Comparison of ENCODE assay signal across 19 cellular contexts in the genomic region with DNA sequence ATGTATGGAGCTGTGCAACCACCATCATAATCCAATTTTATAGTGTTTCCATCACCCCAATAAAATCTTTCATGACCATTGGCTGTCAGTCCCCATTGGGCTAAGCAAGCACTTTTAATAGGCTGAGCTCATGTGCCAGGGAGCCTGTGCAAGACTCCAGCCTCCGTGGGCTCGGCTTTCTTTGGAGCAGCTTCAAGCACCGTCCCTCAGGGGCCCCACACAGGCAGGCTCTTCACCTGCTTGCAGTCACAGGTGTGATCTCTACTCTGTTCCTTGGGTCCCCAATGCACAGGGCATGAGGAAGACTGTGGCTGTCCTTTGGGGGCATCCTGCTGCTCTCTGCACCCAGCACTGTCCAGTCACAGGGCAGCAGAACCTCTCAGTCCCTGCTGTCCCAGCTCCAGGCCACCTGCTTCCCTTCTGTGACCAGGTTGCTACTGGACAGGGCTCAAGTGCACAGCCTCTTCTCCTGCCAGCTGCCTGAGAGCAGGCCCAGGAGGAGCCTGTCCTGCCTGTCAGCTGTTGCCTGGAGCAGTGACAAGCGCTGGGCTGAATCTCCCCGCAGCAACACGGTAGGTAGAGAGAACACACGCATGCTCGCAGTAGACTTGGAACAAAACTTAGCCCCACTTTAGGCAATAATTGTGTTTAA. TPM values are rescaled to one million over a fixed set of nuclear protein-coding genes. Genes with fewer than 3 reads are reported as not detected.
DNase-seq lines count a peak whose midpoint lies in the region; ATAC-seq and TF ChIP-seq lines count a peak whose summit lies in the region.
"Had no signal": no experiment of that assay in that cellular context is flagged by ENCODE, and none has a peak within 500 bp of the region (broad histone marks: within the 10 kb centered on the region; RNA-seq: fewer than 3 reads in every experiment).

No MANE protein-coding gene starts in this region.

- no peak for TF ChIP-seq POLR2A in stomach (IDR thresholded peaks at IDR 0.05)

- H3K4me3 Mint-ChIP-seq in activated T-helper 1 cell treated with anti-CD3 and anti-CD28 coated beads, Interleukin-12 subunit alpha, Interleukin-12 subunit beta, Interleukin-2, Interleukin-4 antibody, amounts not matched to agents 30 ng/mL and 10 ng/mL and 1 ng/mL, durations not matched to agents 14 hours and 24 hours and 36 hours = no peak overlapping the region
- H3K4me3 Mint-ChIP-seq: H9 had no signal

- intact Hi-C loops in left ventricle myocardium superior (cut with micrococcal nuclease) = no loop called here
- intact Hi-C loops in stomach (cut with DNase I; ENCODE audit: low total_unique reads) = no loop called here
- intact Hi-C loops in activated T-helper 1 cell treated with anti-CD3 and anti-CD28 coated beads, Interleukin-12 subunit alpha, Interleukin-12 subunit beta, Interleukin-2, Interleukin-4 antibody, amounts not matched to agents 30 ng/mL and 10 ng/mL and 1 ng/mL, durations not matched to agents 14 hours and 24 hours and 36 hours (cut with micrococcal nuclease) = no loop called here

- H3K9me3 Mint-ChIP-seq in activated T-helper 1 cell treated with anti-CD3 and anti-CD28 coated beads, Interleukin-12 subunit alpha, Interleukin-12 subunit beta, Interleukin-2, Interleukin-4 antibody, amounts not matched to agents 30 ng/mL and 10 ng/mL and 1 ng/mL, durations not matched to agents 14 hours and 24 hours and 36 hours = no peaks in the 10 kb centered on the region
- H3K9me3 Mint-ChIP-seq: H9 had no signal

- DNase-seq in NCI-H1092 treated with DMSO at 0.1 percent for 48 hours (lab: John Stamatoyannopoulos, UW) = peak; percentile 1
- DNase-seq in NCI-H1092 (lab: John Stamatoyannopoulos, UW) = no peak
- DNase-seq in SJCRH30 = peak; percentile 29 to 59
- DNase-seq in left ventricle myocardium superior = peak; percentile 77
- peak; percentile 30 for DNase-seq in stomach
- no peak for DNase-seq in activated T-helper 1 cell treated with anti-CD3 and anti-CD28 coated beads, Interleukin-12 subunit alpha, Interleukin-12 subunit beta, Interleukin-2, Interleukin-4 antibody, amounts not matched to agents 30 ng/mL and 10 ng/mL and 1 ng/mL, durations not matched to agents 14 hours and 24 hours and 36 hours (ENCODE audit: low spot score)
- no peak for DNase-seq in DMS 273 treated with DMSO at 0.1 percent for 48 hours (lab: John Stamatoyannopoulos, UW)
- DNase-seq: activated CD8-positive, alpha-beta memory T cell treated with anti-CD3 and anti-CD28 coated beads for 24 hours; DMS153; H9; stimulated activated CD4-positive, alpha-beta T cell treated with anti-CD3 and anti-CD28 coated beads, Interleukin-4, amount 100 ng/mL, for 24 hours; SW 1271 had no signal

- no peak for TF ChIP-seq EP300 in stomach (IDR thresholded peaks at IDR 0.05)

- H3K4me3 ChIP-seq in SJCRH30 = no peak overlapping the region
- H3K4me3 ChIP-seq in stomach = no peak overlapping the region
- H3K4me3 ChIP-seq: BLaER1 had no signal

- H3K36me3 ChIP-seq in SJCRH30 (no peaks in the 10 kb centered on the region), stomach (no peaks in the 10 kb centered on the region)
- H3K36me3 ChIP-seq: BLaER1, neutrophil had no signal

- no peaks in the 10 kb centered on the region for H3K4me1 ChIP-seq in SJCRH30
- H3K4me1 ChIP-seq in stomach = peaks cover 10 to 35% (median 19%) of the 10 kb centered on the region in 4 donors

- no peaks in the 10 kb centered on the region for H3K4me1 Mint-ChIP-seq in activated T-helper 1 cell treated with anti-CD3 and anti-CD28 coated beads, Interleukin-12 subunit alpha, Interleukin-12 subunit beta, Interleukin-2, Interleukin-4 antibody, amounts not matched to agents 30 ng/mL and 10 ng/mL and 1 ng/mL, durations not matched to agents 14 hours and 24 hours and 36 hours (ENCODE audit: low read depth)

- WGBS in stomach, 5 donors = 64 to 82% (median 75%) methylated on average over 7 to 8 of the region's 8 CpGs

- H3K27me3 ChIP-seq in SJCRH30 (no peaks in the 10 kb centered on the region), stomach (no peaks in the 10 kb centered on the region)
- H3K27me3 ChIP-seq: BLaER1, neutrophil had no signal

- H3K36me3 Mint-ChIP-seq in activated T-helper 1 cell treated with anti-CD3 and anti-CD28 coated beads, Interleukin-12 subunit alpha, Interleukin-12 subunit beta, Interleukin-2, Interleukin-4 antibody, amounts not matched to agents 30 ng/mL and 10 ng/mL and 1 ng/mL, durations not matched to agents 14 hours and 24 hours and 36 hours (ENCODE audit: low read depth) = no peaks in the 10 kb centered on the region

- no peak overlapping the region for H3K27ac ChIP-seq in SJCRH30
- no peak overlapping the region for H3K27ac ChIP-seq in stomach
- H3K27ac ChIP-seq: 22Rv1, BLaER1, neutrophil had no signal

- TF ChIP-seq CTCF in stomach (IDR thresholded peaks at IDR 0.05) = no peak

- H3K9me3 ChIP-seq in SJCRH30 (replicated peaks) = no peaks in the 10 kb centered on the region
- H3K9me3 ChIP-seq in stomach = no peaks in the 10 kb centered on the region
- H3K9me3 ChIP-seq: BLaER1, neutrophil had no signal

- ATAC-seq in left ventricle myocardium superior = peak; percentile 97
- no peak for ATAC-seq in GM18517 (IDR thresholded peaks at IDR 0.05; ENCODE audit: unreplicated experiment)
- ATAC-seq: HepG2, Panc1 had no signal

- H3K27ac Mint-ChIP-seq in activated T-helper 1 cell treated with anti-CD3 and anti-CD28 coated beads, Interleukin-12 subunit alpha, Interleukin-12 subunit beta, Interleukin-2, Interleukin-4 antibody, amounts not matched to agents 30 ng/mL and 10 ng/mL and 1 ng/mL, durations not matched to agents 14 hours and 24 hours and 36 hours = no peak overlapping the region

- H3K27me3 Mint-ChIP-seq in activated T-helper 1 cell treated with anti-CD3 and anti-CD28 coated beads, Interleukin-12 subunit alpha, Interleukin-12 subunit beta, Interleukin-2, Interleukin-4 antibody, amounts not matched to agents 30 ng/mL and 10 ng/mL and 1 ng/mL, durations not matched to agents 14 hours and 24 hours and 36 hours (ENCODE audit: insufficient read depth) = no peaks in the 10 kb centered on the region

RNA-seq across cellular contexts. Expression of gene TMEM131, which starts 40.7 kb away (rescaled TPM):
- total RNA-seq in SJCRH30 (2014; rRNA removed; shearing (Covaris generic)) = 26.6 and 29.7 TPM in 2 replicates
- total RNA-seq in left ventricle myocardium superior (29.0 TPM), stomach (100 to 1,000 TPM in 2 of 5 donors, 10 to 100 TPM in 3; 33.8 to 119 (median 79.7) TPM)
- polyA plus RNA-seq in stomach = 1 to 10 TPM; 4.4 to 7.4 (median 5.8) TPM
- total RNA-seq in activated T-helper 1 cell treated with anti-CD3 and anti-CD28 coated beads, Interleukin-12 subunit alpha, Interleukin-12 subunit beta, Interleukin-2, Interleukin-4 antibody, amounts not matched to agents 30 ng/mL and 10 ng/mL and 1 ng/mL, durations not matched to agents 14 hours and 24 hours and 36 hours = 36.5 and 38.4 TPM in 2 replicates

RNA-seq across cellular contexts. Expression of gene VWA3B, which starts 50.5 kb away (rescaled TPM):
- not detected in 2 replicates for total RNA-seq in SJCRH30 (2014; rRNA removed; shearing (Covaris generic))
- not detected for total RNA-seq in left ventricle myocardium superior
- 100 to 1,000 TPM in 1 of 5 donors, 1 to 10 TPM in 2, not detected in 2; 4.0 to 134 (median 4.9) TPM for total RNA-seq in stomach
- under 1 TPM; 0.03 to 0.46 (median 0.12) TPM for polyA plus RNA-seq in stomach
- not detected in 2 replicates for total RNA-seq in activated T-helper 1 cell treated with anti-CD3 and anti-CD28 coated beads, Interleukin-12 subunit alpha, Interleukin-12 subunit beta, Interleukin-2, Interleukin-4 antibody, amounts not matched to agents 30 ng/mL and 10 ng/mL and 1 ng/mL, durations not matched to agents 14 hours and 24 hours and 36 hours
- total RNA-seq: H9, HepG2, mesenteric fat pad had no signal
- polyA plus RNA-seq: HepG2 had no signal

Comparison
In these comparisons a context has a peak if more than half of its experiments do, and no peak if none do; other contexts are left out.
1. DNase-seq: peak in NCI-H1092 treated with DMSO at 0.1 percent for 48 hours (single experiment), SJCRH30 (2 of 2), left ventricle myocardium superior (single experiment) and stomach (single experiment); none in NCI-H1092 (single experiment), activated T-helper 1 cell treated with anti-CD3 and anti-CD28 coated beads, Interleukin-12 subunit alpha, Interleukin-12 subunit beta, Interleukin-2, Interleukin-4 antibody, amounts not matched to agents 30 ng/mL and 10 ng/mL and 1 ng/mL, durations not matched to agents 14 hours and 24 hours and 36 hours (single experiment) and DMS 273 treated with DMSO at 0.1 percent for 48 hours (single experiment).